Comparison of ENCODE assay signal across 17 cellular contexts in genomic region chr17:79833744-79834574, GRCh38. TPM values are rescaled to one million over a fixed set of nuclear protein-coding genes. Genes with fewer than 3 reads are reported as not detected.
DNase-seq lines count a peak whose midpoint lies in the region; FAIRE-seq and TF ChIP-seq lines count a peak whose summit lies in the region.
"Had no signal": no experiment of that assay in that cellular context is flagged by ENCODE, and none has a peak within 500 bp of the region (broad histone marks: within the 10 kb centered on the region; RNA-seq: fewer than 3 reads in every experiment).

No MANE protein-coding gene starts in this region.

- H3K36me3 ChIP-seq in SK-N-MC (ENCODE audit: insufficient read depth, low read length): peaks cover 49% of the 10 kb centered on the region
- no peaks in the 10 kb centered on the region for H3K36me3 ChIP-seq in smooth muscle cell (ENCODE audit: low read depth)
- peaks cover 21 to 23% (median 22%) of the 10 kb centered on the region in 3 donors for H3K36me3 ChIP-seq in tibial artery
- H3K36me3 ChIP-seq: gastrocnemius medialis had no signal

- peaks cover 5% of the 10 kb centered on the region for H3K27me3 ChIP-seq in smooth muscle cell (ENCODE audit: low read depth)
- H3K27me3 ChIP-seq in tibial artery: peaks cover 0 to 48% of the 10 kb centered on the region in 2 donors
- H3K27me3 ChIP-seq: SJCRH30 had no signal

- peaks cover 10% of the 10 kb centered on the region for H3F3A ChIP-seq in smooth muscle cell (ENCODE audit: low read depth)

- H3K27ac ChIP-seq in SK-N-MC: no peak overlapping the region
- H3K27ac ChIP-seq in smooth muscle cell (ENCODE audit: low read depth): no peak overlapping the region
- no peak overlapping the region for H3K27ac ChIP-seq in tibial artery
- H3K27ac ChIP-seq: gastrocnemius medialis, HL-60, SJCRH30 had no signal

- FAIRE-seq in GM12891 (lab: Jason Lieb, UNC): no peak
- FAIRE-seq: GM18507 had no signal

- H2AFZ ChIP-seq in smooth muscle cell (ENCODE audit: low read depth): no peak overlapping the region

- H3K4me3 ChIP-seq in SK-N-MC (peak overlapping the region; percentile 45), smooth muscle cell (no peak overlapping the region), tibial artery (no peak overlapping the region)
- H3K4me3 ChIP-seq: gastrocnemius medialis, lung, prostate gland, SJCRH30 had no signal

- H3K9ac ChIP-seq in SK-N-MC (ENCODE audit: insufficient read length) (no peak overlapping the region), smooth muscle cell (ENCODE audit: low read depth) (no peak overlapping the region)

- H3K4me1 ChIP-seq in smooth muscle cell (ENCODE audit: low read depth): peaks cover 51% of the 10 kb centered on the region
- peaks cover 15 to 48% (median 39%) of the 10 kb centered on the region in 4 donors for H3K4me1 ChIP-seq in tibial artery

- no peak for TF ChIP-seq CTCF in smooth muscle cell (IDR thresholded peaks at IDR 0.05; ENCODE audit: borderline replicate concordance, insufficient read depth, poor library complexity, severe bottlenecking)
- no peak for TF ChIP-seq CTCF in tibial artery (IDR thresholded peaks at IDR 0.05)

- H3K79me2 ChIP-seq in smooth muscle cell (ENCODE audit: low read depth): peaks cover 26% of the 10 kb centered on the region

- intact Hi-C loops in tibial artery (cut with DNase I; ENCODE audit: low total_unique reads): no loop called here

- no peaks in the 10 kb centered on the region for H3K9me3 ChIP-seq in SK-N-MC (ENCODE audit: low read depth, low read length)
- no peaks in the 10 kb centered on the region for H3K9me3 ChIP-seq in smooth muscle cell (replicated peaks; ENCODE audit: low read depth)
- H3K9me3 ChIP-seq in tibial artery: no peaks in the 10 kb centered on the region
- H3K9me3 ChIP-seq: gastrocnemius medialis, prostate gland, SJCRH30 had no signal

- DNase-seq in GM12891 (ENCODE audit: insufficient read length, low spot score) (no peak), SK-N-MC (ENCODE audit: low read depth, low spot score) (no peak), islet precursor cell (peak; percentile 68), smooth muscle cell (lab: John Stamatoyannopoulos, UW; ENCODE audit: unreplicated experiment) (no peak), occipital lobe (lab: John Stamatoyannopoulos, UW) (no peak), DMS153 treated with DMSO at 0.1 percent for 48 hours (lab: John Stamatoyannopoulos, UW; ENCODE audit: unreplicated experiment) (no peak), tibial artery (no peak)
- DNase-seq: activated CD4-positive, CD25-positive, alpha-beta regulatory T cell treated with anti-CD3 and anti-CD28 coated beads, Interleukin-2, amount 50 U/mL, for 72 hours; gastrocnemius medialis; HCEC 1CT; NCI-H2081 treated with DMSO at 0.1 percent for 48 hours; NCI-H510A treated with DMSO at 0.1 percent for 48 hours; SJCRH30 had no signal

- peak overlapping the region; percentile 84 for H3K4me2 ChIP-seq in smooth muscle cell

- 48% methylated on average over 67 of the region's 83 CpGs for WGBS in smooth muscle cell (ENCODE audit: low lambda C conversion rate)

- TF ChIP-seq POLR2A in GM12891 (IDR thresholded peaks at IDR 0.05; ENCODE audit: low read depth, low read length): 0 out of 2 replicates have a peak, but pooled peaks have one; percentile 17

- peaks cover 64% of the 10 kb centered on the region for H4K20me1 ChIP-seq in smooth muscle cell (ENCODE audit: low read depth)

TF ChIP-seq in GM12891, 5 proteins besides CTCF, POLR2A, EP300 and RAD21:
- TF ChIP-seq SPI1 (IDR thresholded peaks at IDR 0.05; ENCODE audit: low read depth, low read length) (no peak), POU2F2 (IDR thresholded peaks at IDR 0.05; ENCODE audit: low read depth, low read length) (no peak), PAX5 (IDR thresholded peaks at IDR 0.05; ENCODE audit: insufficient read depth, low read length, severe bottlenecking) (no peak), POLR2AphosphoS5 (IDR thresholded peaks at IDR 0.05; ENCODE audit: low read depth, low read length) (no peak), TAF1 (IDR thresholded peaks at IDR 0.05; ENCODE audit: low read depth, low read length) (no peak)

RNA-seq across cellular contexts. Expression of gene CBX4, which starts 5.3 kb away (rescaled TPM):
- 17.1 TPM for polyA plus RNA-seq in GM12891 (2012; ENCODE audit: low read depth, missing spikeins)
- total RNA-seq in smooth muscle cell (17.3 and 17.4 TPM in 2 replicates), occipital lobe (19.2 TPM)
- 44.6 and 47.2 TPM in 2 replicates for polyA plus RNA-seq in smooth muscle cell

RNA-seq across cellular contexts. Expression of gene CBX8, which starts 37.1 kb away (rescaled TPM):
- 2.8 TPM for polyA plus RNA-seq in GM12891 (2012; ENCODE audit: low read depth, missing spikeins)
- total RNA-seq in smooth muscle cell (1.9 and 2.6 TPM in 2 replicates), occipital lobe (8.4 TPM)
- polyA plus RNA-seq in smooth muscle cell: 4.3 and 9.0 TPM in 2 replicates

RNA-seq across cellular contexts. Expression of gene CBX2, which starts 56.0 kb away (rescaled TPM):
- polyA plus RNA-seq in GM12891 (2012; ENCODE audit: low read depth, missing spikeins): 0.47 TPM
- total RNA-seq in smooth muscle cell (4.0 and 7.3 TPM in 2 replicates), occipital lobe (5.6 TPM)
- polyA plus RNA-seq in smooth muscle cell: 10.1 and 11.0 TPM in 2 replicates
